Comparison of ENCODE assay signal across 30 cellular contexts in genomic region chr12:96302706-96303310, GRCh38.
DNase-seq lines count a peak whose midpoint lies in the region; ATAC-seq, FAIRE-seq and TF ChIP-seq lines count a peak whose summit lies in the region.
"Had no signal": no experiment of that assay in that cellular context is flagged by ENCODE, and none has a peak within 500 bp of the region (broad histone marks: within the 10 kb centered on the region; RNA-seq: fewer than 3 reads in every experiment).

No MANE protein-coding gene starts in this region.

- H3K9me3 Mint-ChIP-seq in activated T-cell treated with anti-CD3 and anti-CD28 coated beads, Interleukin-2, amount 50 U/mL, for 72 hours = no peaks in the 10 kb centered on the region
- H3K9me3 Mint-ChIP-seq in activated T-cell treated with anti-CD3 and anti-CD28 coated beads, Interleukin-2, amount 50 U/mL, for 4 hours = no peaks in the 10 kb centered on the region
- H3K9me3 Mint-ChIP-seq: CD8-positive, alpha-beta memory T cell; stimulated activated naive CD8-positive, alpha-beta T cell treated with anti-CD3 and anti-CD28 coated beads, Interleukin-15, amount 100 ng/mL, for 72 hours had no signal

- ATAC-seq in activated T-cell treated with anti-CD3 and anti-CD28 coated beads, Interleukin-2, amount 50 U/mL, for 72 hours (replicated peaks in 1 of 2) = no peak
- ATAC-seq in activated T-cell treated with anti-CD3 and anti-CD28 coated beads, Interleukin-2, amount 50 U/mL, for 4 hours = no peak
- ATAC-seq: activated CD4-positive, CD25-positive, alpha-beta regulatory T cell treated with anti-CD3 and anti-CD28 coated beads, Interleukin-2, amount 50 U/mL, for 24 hours; activated CD8-positive, alpha-beta T cell treated with anti-CD3 and anti-CD28 coated beads, Interleukin-2, amount 10 ng/mL, durations not matched to agents 7 days and 5 days; Panc1; stimulated activated naive CD8-positive, alpha-beta T cell treated with anti-CD3 and anti-CD28 coated beads, Interleukin-15, amount 100 ng/mL, for 72 hours had no signal

- FAIRE-seq in islet of Langerhans (lab: Jason Lieb, UNC) = peak; percentile 85
- FAIRE-seq: colon, keratinocyte had no signal

- H3K27me3 ChIP-seq in MM.1S (replicated peaks; ENCODE audit: insufficient read depth, low read length) (no peaks in the 10 kb centered on the region), colonic mucosa (no peaks in the 10 kb centered on the region)
- H3K27me3 ChIP-seq: adrenal gland, neutrophil had no signal

- no peak overlapping the region for H3K4me3 Mint-ChIP-seq in activated T-cell treated with anti-CD3 and anti-CD28 coated beads, Interleukin-2, amount 50 U/mL, for 72 hours
- H3K4me3 Mint-ChIP-seq in activated T-cell treated with anti-CD3 and anti-CD28 coated beads, Interleukin-2, amount 50 U/mL, for 4 hours = no peak overlapping the region
- H3K4me3 Mint-ChIP-seq: activated CD8-positive, alpha-beta T cell treated with anti-CD3 and anti-CD28 coated beads, Interleukin-2, amount 10 ng/mL, durations not matched to agents 7 days and 5 days; B cell; CD8-positive, alpha-beta memory T cell; stimulated activated naive CD8-positive, alpha-beta T cell treated with anti-CD3 and anti-CD28 coated beads, Interleukin-15, amount 100 ng/mL, for 72 hours had no signal

- H3K4me1 ChIP-seq in MM.1S (ENCODE audit: low read length) = no peaks in the 10 kb centered on the region
- no peaks in the 10 kb centered on the region for H3K4me1 ChIP-seq in colonic mucosa
- H3K4me1 ChIP-seq: adrenal gland, prostate gland had no signal

- no peaks in the 10 kb centered on the region for H3K9me2 ChIP-seq in MM.1S (replicated peaks; ENCODE audit: insufficient read depth, low read length)

- H3K79me2 ChIP-seq in MM.1S (ENCODE audit: low read length) = no peaks in the 10 kb centered on the region; the same call in 1 of the 2 replicates

- H3K27ac ChIP-seq in SK-N-MC = peak overlapping the region; percentile 52; the same call in 1 of the 2 replicates
- H3K27ac ChIP-seq in MM.1S (ENCODE audit: low read length) = no peak overlapping the region
- no peak overlapping the region for H3K27ac ChIP-seq in colonic mucosa
- H3K27ac ChIP-seq: adrenal gland, neutrophil, prostate gland had no signal

- no peak overlapping the region for H2AFZ ChIP-seq in MM.1S (ENCODE audit: low read length)

- no peaks in the 10 kb centered on the region for H3K27me3 Mint-ChIP-seq in activated T-cell treated with anti-CD3 and anti-CD28 coated beads, Interleukin-2, amount 50 U/mL, for 72 hours (ENCODE audit: low read depth)
- no peaks in the 10 kb centered on the region for H3K27me3 Mint-ChIP-seq in activated T-cell treated with anti-CD3 and anti-CD28 coated beads, Interleukin-2, amount 50 U/mL, for 4 hours (ENCODE audit: low read depth)
- H3K27me3 Mint-ChIP-seq: B cell; CD8-positive, alpha-beta memory T cell; stimulated activated naive CD8-positive, alpha-beta T cell treated with anti-CD3 and anti-CD28 coated beads, Interleukin-15, amount 100 ng/mL, for 72 hours had no signal

- H3K9me3 ChIP-seq in SK-N-MC (ENCODE audit: low read depth, low read length) (no peaks in the 10 kb centered on the region), MM.1S (replicated peaks; ENCODE audit: insufficient read depth, low read length) (no peaks in the 10 kb centered on the region), colonic mucosa (no peaks in the 10 kb centered on the region)
- H3K9me3 ChIP-seq: adrenal gland, neutrophil, prostate gland had no signal

- H3K36me3 Mint-ChIP-seq in activated T-cell treated with anti-CD3 and anti-CD28 coated beads, Interleukin-2, amount 50 U/mL, for 72 hours (ENCODE audit: insufficient read depth in 2 of 2) = peaks cover 3 to 17% of the 10 kb centered on the region in 2 donors
- peaks cover 11% of the 10 kb centered on the region for H3K36me3 Mint-ChIP-seq in activated T-cell treated with anti-CD3 and anti-CD28 coated beads, Interleukin-2, amount 50 U/mL, for 4 hours (ENCODE audit: insufficient read depth)

- H3K4me3 ChIP-seq in SK-N-MC (peak overlapping the region; percentile 11), MM.1S (ENCODE audit: low read length) (no peak overlapping the region), colonic mucosa (no peak overlapping the region)
- H3K4me3 ChIP-seq: adrenal gland, lung, prostate gland had no signal

- intact Hi-C loops in colonic mucosa (cut with DNase I) = loop anchor here (10.0 kb wide), 1 partner anchor 92 kb away; no protein-coding TSS in a partner anchor

- H3K9ac ChIP-seq in SK-N-MC (ENCODE audit: insufficient read length) (peak overlapping the region; percentile 2), MM.1S (ENCODE audit: low read length) (no peak overlapping the region), colonic mucosa (ENCODE audit: low read depth in 2 of 2, low read length in 2 of 2) (no peak overlapping the region)

- no peak overlapping the region for H3K4me2 ChIP-seq in MM.1S (ENCODE audit: low read depth, low read length)

- H3K27ac Mint-ChIP-seq in activated T-cell treated with anti-CD3 and anti-CD28 coated beads, Interleukin-2, amount 50 U/mL, for 72 hours = peak overlapping the region; percentile 65
- H3K27ac Mint-ChIP-seq: activated CD8-positive, alpha-beta T cell treated with anti-CD3 and anti-CD28 coated beads, Interleukin-2, amount 10 ng/mL, durations not matched to agents 7 days and 5 days; B cell; CD8-positive, alpha-beta memory T cell; stimulated activated naive CD8-positive, alpha-beta T cell treated with anti-CD3 and anti-CD28 coated beads, Interleukin-15, amount 100 ng/mL, for 72 hours had no signal

- H4K20me1 ChIP-seq in MM.1S (ENCODE audit: insufficient read depth, low read length) = no peaks in the 10 kb centered on the region

- no peak for DNase-seq in activated T-cell treated with anti-CD3 and anti-CD28 coated beads, Interleukin-2, amount 50 U/mL, for 72 hours
- DNase-seq in activated T-cell treated with anti-CD3 and anti-CD28 coated beads, Interleukin-2, amount 50 U/mL, for 4 hours = no peak
- no peak for DNase-seq in SK-N-MC (ENCODE audit: low read depth, low spot score)
- DNase-seq in MM.1S = no peak
- no peak for DNase-seq in glomerular visceral epithelial cell (ENCODE audit: extremely low spot score)
- DNase-seq in colonic mucosa = no peak
- no peak for DNase-seq in ecto neural progenitor cell (ENCODE audit: low spot score)
- DNase-seq: activated CD8-positive, alpha-beta T cell treated with anti-CD3 and anti-CD28 coated beads, Interleukin-2, amount 10 ng/mL, durations not matched to agents 7 days and 5 days; activated gamma-delta T cell treated with Interleukin-2 at 50 U/mL for 16 hours; activated T-cell treated with anti-CD3 and anti-CD28 coated beads for 4 hours; adrenal gland; CD8-positive, alpha-beta memory T cell; GOT3; Kasumi-1; NCI-H2081 treated with DMSO at 0.1 percent for 48 hours; NCI-H446 treated with DMSO at 0.1 percent for 48 hours; NK-92 treated with Interleukin-12 subunit alpha and Interleukin-12 subunit beta, amount 100 ng/mL, for 24 hours; SHP77 treated with DMSO at 0.1 percent for 48 hours; stimulated activated CD4-positive, alpha-beta T cell treated with anti-CD3 and anti-CD28 coated beads, Interleukin-15, amount 100 ng/mL, for 24 hours; stimulated activated naive CD8-positive, alpha-beta T cell treated with anti-CD3 and anti-CD28 coated beads, Interleukin-15, amount 100 ng/mL, for 72 hours; T-helper 1 cell had no signal

- H3F3A ChIP-seq in MM.1S (ENCODE audit: insufficient read depth, low read length) = 0 out of 2 replicates have a peak, but pooled peaks cover 2% of the 10 kb centered on the region

- peaks cover 23% of the 10 kb centered on the region for H3K4me1 Mint-ChIP-seq in activated T-cell treated with anti-CD3 and anti-CD28 coated beads, Interleukin-2, amount 50 U/mL, for 72 hours (ENCODE audit: low read depth)
- H3K4me1 Mint-ChIP-seq in activated T-cell treated with anti-CD3 and anti-CD28 coated beads, Interleukin-2, amount 50 U/mL, for 4 hours (ENCODE audit: low read depth) = peaks cover 11% of the 10 kb centered on the region

- TF ChIP-seq CTCF in MM.1S (IDR thresholded peaks at IDR 0.05; ENCODE audit: low read length) (no peak), colonic mucosa (IDR thresholded peaks at IDR 0.05) (no peak)

- 0 out of 2 replicates have a peak, but pooled peaks cover 3% of the 10 kb centered on the region for H3K36me3 ChIP-seq in SK-N-MC (ENCODE audit: insufficient read depth, low read length)
- no peaks in the 10 kb centered on the region for H3K36me3 ChIP-seq in MM.1S (replicated peaks; ENCODE audit: insufficient read depth, low read length)
- H3K36me3 ChIP-seq in colonic mucosa = no peaks in the 10 kb centered on the region
- H3K36me3 ChIP-seq: adrenal gland, prostate gland had no signal
